2 cellular contexts compared by ENCODE assay signal in genomic region chr21:42521805-42522204, GRCh38.
A peak's percentile ranks its signal among the peaks of the same experiment; 100 is the strongest.
TF ChIP-seq lines count a peak whose summit lies in the region.

No MANE protein-coding gene starts in this region.

TF ChIP-seq in K562, 482 proteins besides CTCF, POLR2A, EP300 and RAD21:
- TF ChIP-seq, protein P1, sequence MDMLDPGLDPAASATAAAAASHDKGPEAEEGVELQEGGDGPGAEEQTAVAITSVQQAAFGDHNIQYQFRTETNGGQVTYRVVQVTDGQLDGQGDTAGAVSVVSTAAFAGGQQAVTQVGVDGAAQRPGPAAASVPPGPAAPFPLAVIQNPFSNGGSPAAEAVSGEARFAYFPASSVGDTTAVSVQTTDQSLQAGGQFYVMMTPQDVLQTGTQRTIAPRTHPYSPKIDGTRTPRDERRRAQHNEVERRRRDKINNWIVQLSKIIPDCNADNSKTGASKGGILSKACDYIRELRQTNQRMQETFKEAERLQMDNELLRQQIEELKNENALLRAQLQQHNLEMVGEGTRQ (CRISPR knock-in tag; IDR thresholded peaks at IDR 0.05): 0 out of 2 replicates have a peak, but pooled peaks have one; percentile 6
- no peak for TF ChIP-seq MAX (CRISPR knock-in tag; IDR thresholded peaks at IDR 0.05)

TF ChIP-seq in SK-N-SH treated with all-trans-retinoic acid at 6 μM for 48 hours, 23 proteins besides CTCF, POLR2A, EP300 and RAD21:
- TF ChIP-seq ZNF565 (CRISPR knock-in tag; conservative IDR thresholded peaks at IDR 0.05; ENCODE audit: low read depth) (no peak), PPARA (CRISPR knock-in tag; IDR thresholded peaks at IDR 0.05; ENCODE audit: borderline replicate concordance) (no peak), SNAI2 (CRISPR knock-in tag; IDR thresholded peaks at IDR 0.05) (no peak), ZC3H10 (CRISPR knock-in tag; IDR thresholded peaks at IDR 0.05) (no peak), OSR1 (CRISPR knock-in tag; IDR thresholded peaks at IDR 0.05) (no peak), GLIS3 (CRISPR knock-in tag; IDR thresholded peaks at IDR 0.05) (no peak), CSDC2 (CRISPR knock-in tag; IDR thresholded peaks at IDR 0.05) (no peak), ZNF70 (CRISPR knock-in tag; IDR thresholded peaks at IDR 0.05) (no peak), ZFP3 (CRISPR knock-in tag; IDR thresholded peaks at IDR 0.05) (no peak), ZNF8 (CRISPR knock-in tag; IDR thresholded peaks at IDR 0.05) (no peak), TSHZ2 (CRISPR knock-in tag; IDR thresholded peaks at IDR 0.05) (no peak), TOX (CRISPR knock-in tag; IDR thresholded peaks at IDR 0.05; ENCODE audit: borderline replicate concordance) (no peak), RARB (CRISPR knock-in tag; IDR thresholded peaks at IDR 0.05) (no peak), PATZ1 (CRISPR knock-in tag; IDR thresholded peaks at IDR 0.05; ENCODE audit: borderline replicate concordance) (no peak), TCF4 (CRISPR knock-in tag; IDR thresholded peaks at IDR 0.05; ENCODE audit: borderline replicate concordance) (no peak), ESRRG (CRISPR knock-in tag; IDR thresholded peaks at IDR 0.05) (no peak), ZFP30 (CRISPR knock-in tag; IDR thresholded peaks at IDR 0.05) (no peak)
- TF ChIP-seq, protein P2, sequence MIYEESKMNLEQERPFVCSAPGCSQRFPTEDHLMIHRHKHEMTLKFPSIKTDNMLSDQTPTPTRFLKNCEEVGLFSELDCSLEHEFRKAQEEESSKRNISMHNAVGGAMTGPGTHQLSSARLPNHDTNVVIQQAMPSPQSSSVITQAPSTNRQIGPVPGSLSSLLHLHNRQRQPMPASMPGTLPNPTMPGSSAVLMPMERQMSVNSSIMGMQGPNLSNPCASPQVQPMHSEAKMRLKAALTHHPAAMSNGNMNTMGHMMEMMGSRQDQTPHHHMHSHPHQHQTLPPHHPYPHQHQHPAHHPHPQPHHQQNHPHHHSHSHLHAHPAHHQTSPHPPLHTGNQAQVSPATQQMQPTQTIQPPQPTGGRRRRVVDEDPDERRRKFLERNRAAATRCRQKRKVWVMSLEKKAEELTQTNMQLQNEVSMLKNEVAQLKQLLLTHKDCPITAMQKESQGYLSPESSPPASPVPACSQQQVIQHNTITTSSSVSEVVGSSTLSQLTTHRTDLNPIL (CRISPR knock-in tag; IDR thresholded peaks at IDR 0.05; ENCODE audit: low read depth): no peak
